Comparison of ENCODE assay signal across 22 cellular contexts in the genomic region with DNA sequence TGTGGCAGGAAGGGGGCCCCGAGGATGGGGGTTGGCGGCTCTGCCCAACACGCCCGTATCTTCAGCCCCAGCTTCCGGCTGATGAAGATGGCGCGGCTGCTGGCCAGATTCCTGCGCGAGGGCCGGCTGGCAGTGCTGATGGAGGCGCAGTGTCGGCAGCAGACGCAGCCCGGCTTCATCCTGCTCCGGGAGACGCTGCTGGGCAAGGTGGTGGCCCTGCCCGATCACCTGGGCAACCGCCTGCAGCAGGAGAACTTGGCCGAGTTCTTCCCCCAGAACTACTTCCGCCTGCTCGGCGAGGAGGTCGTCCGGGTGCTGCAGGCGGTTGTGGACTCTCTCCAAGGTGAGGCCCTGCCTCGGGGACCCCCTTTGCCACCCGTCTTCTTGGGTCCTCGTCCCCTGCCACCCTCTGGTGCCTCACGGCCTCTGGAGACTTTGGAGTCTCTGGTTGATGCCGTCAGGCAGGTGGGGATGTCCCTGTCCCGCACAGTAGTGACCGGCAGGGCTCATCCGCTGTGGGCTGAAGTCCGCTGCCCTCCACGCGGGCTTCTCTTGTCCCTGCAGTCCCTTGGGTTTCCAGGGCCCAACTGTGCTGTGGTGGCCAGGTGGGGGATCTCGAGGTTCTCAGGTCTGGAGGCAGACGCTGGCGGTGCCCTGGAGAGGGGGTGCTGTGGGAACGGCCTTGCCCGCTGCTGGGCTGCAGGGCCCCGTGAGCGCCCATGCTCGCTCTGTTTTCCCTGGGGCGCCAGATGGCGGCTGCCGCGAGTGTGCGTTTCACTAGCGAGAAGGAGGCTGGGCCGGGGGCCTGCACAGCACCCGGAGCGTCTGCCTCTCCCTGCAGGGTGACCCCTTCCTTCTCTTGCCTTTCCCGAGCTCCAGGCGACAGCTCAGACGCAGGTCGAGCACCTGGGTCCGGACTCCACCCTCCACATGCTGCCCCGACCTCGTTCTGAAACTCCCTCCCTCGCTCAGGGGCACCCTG. TPM values are rescaled to one million over a fixed set of nuclear protein-coding genes. Genes with fewer than 3 reads are reported as not detected.
DNase-seq lines count a peak whose midpoint lies in the region; ATAC-seq and TF ChIP-seq lines count a peak whose summit lies in the region.
"Had no signal": no experiment of that assay in that cellular context is flagged by ENCODE, and none has a peak within 500 bp of the region (broad histone marks: within the 10 kb centered on the region; RNA-seq: fewer than 3 reads in every experiment).

No MANE protein-coding gene starts in this region.

- ATAC-seq in activated CD8-positive, alpha-beta T cell treated with anti-CD3 and anti-CD28 coated beads for 36 hours, result no peak
- ATAC-seq in naive thymus-derived CD8-positive, alpha-beta T cell, result no peak
- ATAC-seq in HG03521 (IDR thresholded peaks at IDR 0.05; ENCODE audit: unreplicated experiment), result no peak

- H3K36me3 Mint-ChIP-seq in T-helper 1 cell treated with Interleukin-12 subunit alpha and Interleukin-12 subunit beta and Interleukin-4 antibody, amounts not matched to agents 30 μg/mL and 1 μg/mL, for 36 hours (ENCODE audit: low read depth), result peaks cover 7% of the 10 kb centered on the region
- peaks cover 0 to 33% (median 0%) of the 10 kb centered on the region in 3 donors for H3K36me3 Mint-ChIP-seq in CD8-positive, alpha-beta memory T cell
- peaks cover 10% of the 10 kb centered on the region for H3K36me3 Mint-ChIP-seq in activated CD8-positive, alpha-beta T cell treated with anti-CD3 and anti-CD28 coated beads for 36 hours (ENCODE audit: low read depth)
- H3K36me3 Mint-ChIP-seq in naive thymus-derived CD8-positive, alpha-beta T cell, result peaks cover 0 to 22% (median 0%) of the 10 kb centered on the region in 3 donors

- no peaks in the 10 kb centered on the region for H3K27me3 Mint-ChIP-seq in T-helper 1 cell treated with Interleukin-12 subunit alpha and Interleukin-12 subunit beta and Interleukin-4 antibody, amounts not matched to agents 30 μg/mL and 1 μg/mL, for 36 hours (ENCODE audit: low read depth)
- no peaks in the 10 kb centered on the region for H3K27me3 Mint-ChIP-seq in CD8-positive, alpha-beta memory T cell
- H3K27me3 Mint-ChIP-seq in activated CD8-positive, alpha-beta T cell treated with anti-CD3 and anti-CD28 coated beads for 36 hours, result no peaks in the 10 kb centered on the region
- no peaks in the 10 kb centered on the region for H3K27me3 Mint-ChIP-seq in naive thymus-derived CD8-positive, alpha-beta T cell
- H3K27me3 Mint-ChIP-seq: CD4-positive, alpha-beta memory T cell had no signal

- no peak overlapping the region for H3K27ac Mint-ChIP-seq in T-helper 1 cell treated with Interleukin-12 subunit alpha and Interleukin-12 subunit beta and Interleukin-4 antibody, amounts not matched to agents 30 μg/mL and 1 μg/mL, for 36 hours
- H3K27ac Mint-ChIP-seq in CD8-positive, alpha-beta memory T cell, result no peak overlapping the region
- H3K27ac Mint-ChIP-seq in activated CD8-positive, alpha-beta T cell treated with anti-CD3 and anti-CD28 coated beads for 36 hours, result no peak overlapping the region
- peak overlapping the region in 2 of 10 donors; percentile 22 to 29 for H3K27ac Mint-ChIP-seq in naive thymus-derived CD8-positive, alpha-beta T cell
- H3K27ac Mint-ChIP-seq: HFFc6 had no signal

- H3K27me3 ChIP-seq in CD8-positive, alpha-beta memory T cell (ENCODE audit: insufficient read depth, low read length, poor library complexity, severe bottlenecking), result no peaks in the 10 kb centered on the region
- no peaks in the 10 kb centered on the region for H3K27me3 ChIP-seq in ascending aorta
- H3K27me3 ChIP-seq: colonic mucosa, SJSA1 had no signal

- intact Hi-C loops in activated CD8-positive, alpha-beta T cell treated with anti-CD3 and anti-CD28 coated beads for 36 hours (cut with micrococcal nuclease), result no loop called here
- intact Hi-C loops in ascending aorta (cut with DNase I), result loop anchor here (2.0 kb wide), 1 partner anchor 13 kb away; no protein-coding TSS in a partner anchor

- H3K4me3 ChIP-seq in CD8-positive, alpha-beta memory T cell (ENCODE audit: low read length), result no peak overlapping the region
- no peak overlapping the region for H3K4me3 ChIP-seq in ascending aorta
- H3K4me3 ChIP-seq: colonic mucosa, SJSA1 had no signal

- no peaks in the 10 kb centered on the region for H3K36me3 ChIP-seq in CD8-positive, alpha-beta memory T cell (ENCODE audit: insufficient read depth, low read length)
- peaks cover 41 to 52% of the 10 kb centered on the region in 2 donors for H3K36me3 ChIP-seq in ascending aorta
- H3K36me3 ChIP-seq: colonic mucosa had no signal

- CTCF ChIA-PET in CD8-positive, alpha-beta memory T cell (lab: Charles Lee), result no interaction called here
- CTCF ChIA-PET in activated CD8-positive, alpha-beta T cell treated with anti-CD3 and anti-CD28 coated beads for 36 hours (lab: Charles Lee), result no interaction called here

- no peaks in the 10 kb centered on the region for H3K9me3 Mint-ChIP-seq in T-helper 1 cell treated with Interleukin-12 subunit alpha and Interleukin-12 subunit beta and Interleukin-4 antibody, amounts not matched to agents 30 μg/mL and 1 μg/mL, for 36 hours
- H3K9me3 Mint-ChIP-seq in CD8-positive, alpha-beta memory T cell, result no peaks in the 10 kb centered on the region
- H3K9me3 Mint-ChIP-seq in activated CD8-positive, alpha-beta T cell treated with anti-CD3 and anti-CD28 coated beads for 36 hours, result no peaks in the 10 kb centered on the region
- no peaks in the 10 kb centered on the region for H3K9me3 Mint-ChIP-seq in naive thymus-derived CD8-positive, alpha-beta T cell
- H3K9me3 Mint-ChIP-seq: HFFc6 had no signal

- peaks cover 10% of the 10 kb centered on the region for H3K4me1 Mint-ChIP-seq in T-helper 1 cell treated with Interleukin-12 subunit alpha and Interleukin-12 subunit beta and Interleukin-4 antibody, amounts not matched to agents 30 μg/mL and 1 μg/mL, for 36 hours (ENCODE audit: low read depth)
- H3K4me1 Mint-ChIP-seq in CD8-positive, alpha-beta memory T cell, result peaks cover 9 to 17% (median 11%) of the 10 kb centered on the region in 3 donors
- peaks cover 10% of the 10 kb centered on the region for H3K4me1 Mint-ChIP-seq in activated CD8-positive, alpha-beta T cell treated with anti-CD3 and anti-CD28 coated beads for 36 hours (ENCODE audit: low read depth)
- H3K4me1 Mint-ChIP-seq in naive thymus-derived CD8-positive, alpha-beta T cell, result peaks cover 2 to 33% (median 15%) of the 10 kb centered on the region in 4 donors

- H3K4me3 Mint-ChIP-seq in T-helper 1 cell treated with Interleukin-12 subunit alpha and Interleukin-12 subunit beta and Interleukin-4 antibody, amounts not matched to agents 30 μg/mL and 1 μg/mL, for 36 hours, result peak overlapping the region; percentile 31
- H3K4me3 Mint-ChIP-seq in CD8-positive, alpha-beta memory T cell, result peak overlapping the region; percentile 20 to 96 (median 50)
- peak overlapping the region; percentile 93 for H3K4me3 Mint-ChIP-seq in activated CD8-positive, alpha-beta T cell treated with anti-CD3 and anti-CD28 coated beads for 36 hours
- peak overlapping the region in 7 of 10 donors; percentile 21 to 55 (median 41) for H3K4me3 Mint-ChIP-seq in naive thymus-derived CD8-positive, alpha-beta T cell

- TF ChIP-seq CTCF in activated CD8-positive, alpha-beta T cell treated with anti-CD3 and anti-CD28 coated beads for 36 hours (IDR thresholded peaks at IDR 0.05), result no peak
- TF ChIP-seq CTCF in ascending aorta (IDR thresholded peaks at IDR 0.05), result no peak

- H3K9me3 ChIP-seq in CD8-positive, alpha-beta memory T cell (ENCODE audit: low read length), result no peaks in the 10 kb centered on the region
- no peaks in the 10 kb centered on the region for H3K9me3 ChIP-seq in ascending aorta
- H3K9me3 ChIP-seq: colonic mucosa had no signal

- POLR2A ChIA-PET in CD8-positive, alpha-beta memory T cell (lab: Charles Lee), result no interaction called here
- POLR2A ChIA-PET in activated CD8-positive, alpha-beta T cell treated with anti-CD3 and anti-CD28 coated beads for 36 hours (lab: Charles Lee), result interaction anchor here (1.0 to 2.9 kb wide), 3 partner anchors 8 to 20 kb away, joined by 3 to 15 read pairs (median 8); no protein-coding TSS in a partner anchor
- POLR2A ChIA-PET in naive thymus-derived CD8-positive, alpha-beta T cell (lab: Charles Lee), result interaction anchor here (0.6 to 3.9 kb wide), 3 partner anchors 22 to 330 kb away, joined by 3 to 37 read pairs (median 3); a partner anchor contains a TSS

- H3K4me1 ChIP-seq in CD8-positive, alpha-beta memory T cell (ENCODE audit: insufficient read depth, low read length), result peaks cover 15% of the 10 kb centered on the region
- peaks cover 3 to 9% of the 10 kb centered on the region in 2 donors for H3K4me1 ChIP-seq in ascending aorta

- no peak overlapping the region for H3K27ac ChIP-seq in CD8-positive, alpha-beta memory T cell (ENCODE audit: low read depth, low read length)
- H3K27ac ChIP-seq in ascending aorta, result no peak overlapping the region
- H3K27ac ChIP-seq: 22Rv1, colonic mucosa, SJSA1, VCaP had no signal

- no peak for DNase-seq in T-helper 1 cell
- DNase-seq in CD8-positive, alpha-beta memory T cell, result no peak
- DNase-seq in activated CD8-positive, alpha-beta T cell treated with anti-CD3 and anti-CD28 coated beads for 36 hours, result no peak
- DNase-seq in naive thymus-derived CD8-positive, alpha-beta T cell, result no peak
- DNase-seq in ascending aorta (ENCODE audit: low spot score in 2 of 2), result no peak
- DNase-seq in cerebellar cortex (ENCODE audit: low spot score), result no peak
- DNase-seq: activated CD8-positive, alpha-beta memory T cell treated with anti-CD3 and anti-CD28 coated beads, Interleukin-2, amount 50 U/mL, for 48 hours; amygdala; CD4-positive, alpha-beta memory T cell; colonic mucosa; HFFc6; mesendoderm; NCI-H1417 treated with DMSO at 0.1 percent for 48 hours; NCI-H345 had no signal

RNA-seq across cellular contexts. Expression of a gene that starts 2.4 kb away (rescaled TPM):
- total RNA-seq in CD8-positive, alpha-beta memory T cell, result 10 to 100 TPM; 84.7 to 84.9 TPM
- polyA plus RNA-seq in CD8-positive, alpha-beta memory T cell, result 14.0 TPM
- 10 to 100 TPM; 59.1 to 62.1 TPM for total RNA-seq in activated CD8-positive, alpha-beta T cell treated with anti-CD3 and anti-CD28 coated beads for 36 hours
- total RNA-seq in naive thymus-derived CD8-positive, alpha-beta T cell, result 10 to 100 TPM; 42.6 to 51.5 TPM
- polyA plus RNA-seq in naive thymus-derived CD8-positive, alpha-beta T cell, result 10 to 100 TPM in 2 of 3 donors, 1 to 10 TPM in 1; 9.8 to 18.1 (median 14.9) TPM
- total RNA-seq in ascending aorta, result 110 TPM

RNA-seq across cellular contexts. Expression of a gene that starts 6.8 kb away (rescaled TPM):
- total RNA-seq in CD8-positive, alpha-beta memory T cell, result not detected
- polyA plus RNA-seq in CD8-positive, alpha-beta memory T cell, result not detected
- not detected for total RNA-seq in activated CD8-positive, alpha-beta T cell treated with anti-CD3 and anti-CD28 coated beads for 36 hours
- total RNA-seq in naive thymus-derived CD8-positive, alpha-beta T cell, result not detected
- not detected for polyA plus RNA-seq in naive thymus-derived CD8-positive, alpha-beta T cell
- total RNA-seq in ascending aorta, result not detected
- total RNA-seq: CD4-positive, alpha-beta memory T cell; colonic mucosa; frontal cortex; osteoblast; SJSA1 had no signal
- polyA plus RNA-seq: CD4-positive, alpha-beta memory T cell had no signal

RNA-seq across cellular contexts. Expression of a gene that starts 20.7 kb away (rescaled TPM):
- total RNA-seq in CD8-positive, alpha-beta memory T cell, result 10 to 100 TPM; 52.8 to 59.1 TPM
- 29.3 TPM for polyA plus RNA-seq in CD8-positive, alpha-beta memory T cell
- 10 to 100 TPM; 35.5 to 36.8 TPM for total RNA-seq in activated CD8-positive, alpha-beta T cell treated with anti-CD3 and anti-CD28 coated beads for 36 hours
- 100 to 1,000 TPM; 112 to 116 TPM for total RNA-seq in naive thymus-derived CD8-positive, alpha-beta T cell
- polyA plus RNA-seq in naive thymus-derived CD8-positive, alpha-beta T cell, result 10 to 100 TPM; 18.7 to 34.7 (median 24.2) TPM
- 108 TPM for total RNA-seq in ascending aorta

RNA-seq across cellular contexts. Expression of a gene that starts 37.9 kb away (rescaled TPM):
- 10 to 100 TPM; 27.1 to 30.9 TPM for total RNA-seq in CD8-positive, alpha-beta memory T cell
- polyA plus RNA-seq in CD8-positive, alpha-beta memory T cell, result 68.4 TPM
- 10 to 100 TPM; 12.9 to 14.3 TPM for total RNA-seq in activated CD8-positive, alpha-beta T cell treated with anti-CD3 and anti-CD28 coated beads for 36 hours
- total RNA-seq in naive thymus-derived CD8-positive, alpha-beta T cell, result 100 to 1,000 TPM; 186 to 196 TPM
- 100 to 1,000 TPM in 2 of 3 donors, 10 to 100 TPM in 1; 95.9 to 135 (median 125) TPM for polyA plus RNA-seq in naive thymus-derived CD8-positive, alpha-beta T cell
- total RNA-seq in ascending aorta, result 145 TPM
- total RNA-seq: G401 had no signal

RNA-seq across cellular contexts. Expression of a gene that starts 51.2 kb away (rescaled TPM):
- 1 to 10 TPM; 2.3 to 2.8 TPM for total RNA-seq in CD8-positive, alpha-beta memory T cell
- polyA plus RNA-seq in CD8-positive, alpha-beta memory T cell, result not detected
- total RNA-seq in activated CD8-positive, alpha-beta T cell treated with anti-CD3 and anti-CD28 coated beads for 36 hours, result 1 to 10 TPM; 1.3 to 1.4 TPM
- total RNA-seq in naive thymus-derived CD8-positive, alpha-beta T cell, result 10 to 100 TPM; 14.0 to 15.5 TPM
- polyA plus RNA-seq in naive thymus-derived CD8-positive, alpha-beta T cell, result not detected
- not detected for total RNA-seq in ascending aorta
- total RNA-seq: SJSA1 had no signal

Comparison
In these comparisons a context has a peak if more than half of its experiments do, and no peak if none do; other contexts are left out.
1. H3K4me3 Mint-ChIP-seq: peak in every context shown above with its lines; median percentile 93 in activated CD8-positive, alpha-beta T cell treated with anti-CD3 and anti-CD28 coated beads for 36 hours; 50 in CD8-positive, alpha-beta memory T cell; 41 in naive thymus-derived CD8-positive, alpha-beta T cell; 31 in T-helper 1 cell treated with Interleukin-12 subunit alpha and Interleukin-12 subunit beta and Interleukin-4 antibody, amounts not matched to agents 30 μg/mL and 1 μg/mL, for 36 hours.